15 cellular contexts compared by ENCODE assay signal in genomic region chr12:98470469-98471082, GRCh38. TPM values are rescaled to one million over a fixed set of nuclear protein-coding genes. Genes with fewer than 3 reads are reported as not detected.
DNase-seq lines count a peak whose midpoint lies in the region; ATAC-seq and TF ChIP-seq lines count a peak whose summit lies in the region.
"Had no signal": no experiment of that assay in that cellular context is flagged by ENCODE, and none has a peak within 500 bp of the region (broad histone marks: within the 10 kb centered on the region; RNA-seq: fewer than 3 reads in every experiment).

No MANE protein-coding gene starts in this region.

- peaks cover 0 to 2% (median 0%) of the 10 kb centered on the region in 11 donors for H3K9me3 Mint-ChIP-seq in naive thymus-derived CD4-positive, alpha-beta T cell
- no peaks in the 10 kb centered on the region for H3K9me3 Mint-ChIP-seq in activated CD4-positive, alpha-beta memory T cell treated with anti-CD3 and anti-CD28 coated beads for 36 hours
- H3K9me3 Mint-ChIP-seq: CD4-positive, alpha-beta memory T cell; central memory CD8-positive, alpha-beta T cell had no signal

- no peak for TF ChIP-seq POLR2A in NB4 (IDR thresholded peaks at IDR 0.05; ENCODE audit: extremely low read depth, insufficient read length)

- H3K27ac ChIP-seq in naive thymus-derived CD4-positive, alpha-beta T cell (ENCODE audit: low read depth, low read length) = no peak overlapping the region
- H3K27ac ChIP-seq: SK-N-MC had no signal

- no peak overlapping the region for H3K4me3 Mint-ChIP-seq in naive thymus-derived CD4-positive, alpha-beta T cell
- no peak overlapping the region for H3K4me3 Mint-ChIP-seq in activated CD4-positive, alpha-beta memory T cell treated with anti-CD3 and anti-CD28 coated beads for 36 hours
- H3K4me3 Mint-ChIP-seq: CD4-positive, alpha-beta memory T cell; central memory CD8-positive, alpha-beta T cell had no signal

- H3K36me3 Mint-ChIP-seq in naive thymus-derived CD4-positive, alpha-beta T cell = peaks cover 0 to 3% (median 0%) of the 10 kb centered on the region in 5 donors
- no peaks in the 10 kb centered on the region for H3K36me3 Mint-ChIP-seq in activated CD4-positive, alpha-beta memory T cell treated with anti-CD3 and anti-CD28 coated beads for 36 hours
- H3K36me3 Mint-ChIP-seq: CD4-positive, alpha-beta memory T cell had no signal

- intact Hi-C loops in naive thymus-derived CD4-positive, alpha-beta T cell (cut with micrococcal nuclease) = no loop called here
- intact Hi-C loops in activated CD4-positive, alpha-beta memory T cell treated with anti-CD3 and anti-CD28 coated beads for 36 hours (cut with micrococcal nuclease) = no loop called here

- H3K27me3 ChIP-seq in naive thymus-derived CD4-positive, alpha-beta T cell (ENCODE audit: control insufficient read depth in 2 of 2, insufficient read depth in 2 of 2, low read length in 2 of 2) = no peaks in the 10 kb centered on the region

- TF ChIP-seq CTCF in NB4 (IDR thresholded peaks at IDR 0.05; ENCODE audit: low read depth, low read length) = no peak

- H3K27ac Mint-ChIP-seq in naive thymus-derived CD4-positive, alpha-beta T cell = no peak overlapping the region
- no peak overlapping the region for H3K27ac Mint-ChIP-seq in activated CD4-positive, alpha-beta memory T cell treated with anti-CD3 and anti-CD28 coated beads for 36 hours
- H3K27ac Mint-ChIP-seq: CD4-positive, alpha-beta memory T cell had no signal

- H3K4me3 ChIP-seq in NB4 (ENCODE audit: low read depth, low read length) = no peak overlapping the region
- H3K4me3 ChIP-seq in naive thymus-derived CD4-positive, alpha-beta T cell (ENCODE audit: low read length) = no peak overlapping the region
- H3K4me3 ChIP-seq: SK-N-MC had no signal

- H3K27me3 Mint-ChIP-seq in naive thymus-derived CD4-positive, alpha-beta T cell = peaks cover 0 to 11% (median 3%) of the 10 kb centered on the region in 5 donors
- H3K27me3 Mint-ChIP-seq in activated CD4-positive, alpha-beta memory T cell treated with anti-CD3 and anti-CD28 coated beads for 36 hours = peaks cover 4% of the 10 kb centered on the region
- H3K27me3 Mint-ChIP-seq: central memory CD8-positive, alpha-beta T cell had no signal

- CTCF ChIA-PET in naive thymus-derived CD4-positive, alpha-beta T cell (lab: Charles Lee) = no interaction called here
- CTCF ChIA-PET in activated CD4-positive, alpha-beta memory T cell treated with anti-CD3 and anti-CD28 coated beads for 36 hours (lab: Charles Lee) = interaction anchor here (2.7 kb wide), 1 partner anchor 21 kb away, joined by 16 read pairs; no protein-coding TSS in a partner anchor

- H3K4me1 ChIP-seq in naive thymus-derived CD4-positive, alpha-beta T cell (ENCODE audit: control insufficient read depth in 2 of 2, insufficient read depth in 2 of 2, low read length in 2 of 2) = no peaks in the 10 kb centered on the region

- POLR2A ChIA-PET in naive thymus-derived CD4-positive, alpha-beta T cell (lab: Charles Lee) = no interaction called here
- POLR2A ChIA-PET in activated CD4-positive, alpha-beta memory T cell treated with anti-CD3 and anti-CD28 coated beads for 36 hours (lab: Charles Lee) = no interaction called here

- no peaks in the 10 kb centered on the region for H3K4me1 Mint-ChIP-seq in naive thymus-derived CD4-positive, alpha-beta T cell
- peaks cover 19% of the 10 kb centered on the region for H3K4me1 Mint-ChIP-seq in activated CD4-positive, alpha-beta memory T cell treated with anti-CD3 and anti-CD28 coated beads for 36 hours (ENCODE audit: low read depth)
- H3K4me1 Mint-ChIP-seq: CD4-positive, alpha-beta memory T cell had no signal

- H3K36me3 ChIP-seq in naive thymus-derived CD4-positive, alpha-beta T cell (ENCODE audit: control insufficient read depth in 2 of 3, insufficient read depth in 3 of 3, low read length in 3 of 3) = no peaks in the 10 kb centered on the region

- H3K9me3 ChIP-seq in naive thymus-derived CD4-positive, alpha-beta T cell (ENCODE audit: control insufficient read depth in 2 of 3, low read length in 3 of 3) = no peaks in the 10 kb centered on the region

- ATAC-seq in GM18873 (IDR thresholded peaks at IDR 0.05; ENCODE audit: low FRiP score, unreplicated experiment) = peak; percentile 59
- ATAC-seq in HG02588 (IDR thresholded peaks at IDR 0.05; ENCODE audit: unreplicated experiment) = peak; percentile 49
- peak; percentile 53 for ATAC-seq in naive thymus-derived CD4-positive, alpha-beta T cell
- ATAC-seq: activated CD4-positive, CD25-positive, alpha-beta regulatory T cell treated with anti-CD3 and anti-CD28 coated beads, Interleukin-2, amount 50 U/mL, for 24 hours had no signal

- DNase-seq in NB4 (ENCODE audit: low read depth) = peak; percentile 71
- no peak for DNase-seq in naive thymus-derived CD4-positive, alpha-beta T cell
- no peak for DNase-seq in stimulated activated CD4-positive, alpha-beta T cell treated with anti-CD3 and anti-CD28 coated beads, Interleukin-4, amount 100 ng/mL, for 1 hour
- no peak for DNase-seq in NCI-H1436 treated with DMSO at 0.1 percent for 48 hours (lab: John Stamatoyannopoulos, UW)
- no peak for DNase-seq in activated CD4-positive, alpha-beta memory T cell treated with anti-CD3 and anti-CD28 coated beads for 36 hours
- DNase-seq: activated gamma-delta T cell treated with Interleukin-2 at 50 U/mL for 16 hours; CD4-positive, alpha-beta memory T cell; Karpas-422; NCI-H446; stimulated activated CD8-positive, alpha-beta memory T cell treated with anti-CD3 and anti-CD28 coated beads, Interleukin-4, amount 100 ng/mL, for 48 hours had no signal

RNA-seq across cellular contexts. Expression of gene TMPO, which starts 44.8 kb away (rescaled TPM):
- total RNA-seq in naive thymus-derived CD4-positive, alpha-beta T cell = 100 to 1,000 TPM in 3 of 5 experiments, 10 to 100 TPM in 2; 88.1 to 267 (median 161) TPM
- polyA plus RNA-seq in naive thymus-derived CD4-positive, alpha-beta T cell = 10 to 100 TPM; 62.8 to 70.4 TPM
- total RNA-seq in activated CD4-positive, alpha-beta memory T cell treated with anti-CD3 and anti-CD28 coated beads for 36 hours = 100 to 1,000 TPM; 371 to 375 TPM
